Comparison of ENCODE assay signal across 25 cellular contexts in genomic region chr20:61930776-61931475, GRCh38.
DNase-seq lines count a peak whose midpoint lies in the region; ATAC-seq and TF ChIP-seq lines count a peak whose summit lies in the region.
"Had no signal": no experiment of that assay in that cellular context is flagged by ENCODE, and none has a peak within 500 bp of the region (broad histone marks: within the 10 kb centered on the region; RNA-seq: fewer than 3 reads in every experiment).

No MANE protein-coding gene starts in this region.

- no peaks in the 10 kb centered on the region for H3K4me1 Mint-ChIP-seq in endothelial cell (ENCODE audit: unreplicated experiment)
- H3K4me1 Mint-ChIP-seq: central memory CD8-positive, alpha-beta T cell had no signal

- H3K9me3 ChIP-seq in KOPT-K1 (ENCODE audit: insufficient read depth, low read length, poor library complexity, severe bottlenecking) = no peaks in the 10 kb centered on the region
- H3K9me3 ChIP-seq in right lobe of liver = no peaks in the 10 kb centered on the region
- H3K9me3 ChIP-seq in mammary epithelial cell (replicated peaks; ENCODE audit: insufficient read depth, low read length) = no peaks in the 10 kb centered on the region
- H3K9me3 ChIP-seq: BLaER1 treated with 17β-estradiol and CSF1 and Interleukin-3, amounts not matched to agents 10 nM and 100 nM; SJCRH30; stomach; thyroid gland had no signal

- no peak for ATAC-seq in right lobe of liver
- ATAC-seq: esophagus mucosa, Panc1, right cardiac atrium had no signal

- CTCF ChIA-PET in mammary epithelial cell (lab: Charles Lee; ENCODE audit: low non-redundant PET) = no interaction called here

- no TSS peak for BruUV-seq in mammary epithelial cell (replicated peaks; lab: Mats Ljungman, UMichigan)

- H3K79me2 ChIP-seq in mammary epithelial cell (ENCODE audit: insufficient read depth, low read length) = no peaks in the 10 kb centered on the region
- H3K79me2 ChIP-seq: parathyroid adenoma had no signal

- no peak for TF ChIP-seq POLR2A in right lobe of liver (IDR thresholded peaks at IDR 0.05)

- no peak overlapping the region for H3K4me2 ChIP-seq in mammary epithelial cell (ENCODE audit: insufficient read depth, low read depth, low read length)
- H3K4me2 ChIP-seq: BLaER1 treated with 17β-estradiol and CSF1 and Interleukin-3, amounts not matched to agents 10 nM and 100 nM had no signal

- DNase-seq in endothelial cell (ENCODE audit: low spot score) (no peak), right lobe of liver (peak in 2 of 3 donors; percentile 35 to 48), ureter (ENCODE audit: low spot score) (peak; percentile 24), mammary epithelial cell (no peak), SKM-1 treated with dmso at 0.1 percent for 144 hours (lab: John Stamatoyannopoulos, UW; ENCODE audit: unreplicated experiment) (no peak)
- DNase-seq in activated CD4-positive, alpha-beta T cell treated with anti-CD3 and anti-CD28 coated beads, Interleukin-2, amount 50 U/mL, for 1 hour = no peak
- DNase-seq: activated CD4-positive, alpha-beta T cell treated with anti-CD3 and anti-CD28 coated beads for 4 hours; activated gamma-delta T cell; COR-L47; DMS79; endodermal cell; NCI-H146; SJCRH30; stimulated activated CD8-positive, alpha-beta memory T cell treated with anti-CD3 and anti-CD28 coated beads, Interleukin-4, amount 100 ng/mL, for 48 hours; stomach; T-helper 9 cell; thyroid gland had no signal

- no peaks in the 10 kb centered on the region for H3K9me3 Mint-ChIP-seq in endothelial cell (ENCODE audit: unreplicated experiment)
- H3K9me3 Mint-ChIP-seq: central memory CD8-positive, alpha-beta T cell; dendritic cell treated with granulocyte-macrophage colony-stimulating factor and Interleukin-4, amounts not matched to agents 40 ng/mL and 50 ng/mL, for 4 days had no signal

- H3K36me3 ChIP-seq in KOPT-K1 (ENCODE audit: insufficient read depth, low read length) (no peaks in the 10 kb centered on the region), right lobe of liver (no peaks in the 10 kb centered on the region), mammary epithelial cell (ENCODE audit: insufficient read depth, low read length) (no peaks in the 10 kb centered on the region)
- H3K36me3 ChIP-seq: BLaER1 treated with 17β-estradiol and CSF1 and Interleukin-3, amounts not matched to agents 10 nM and 100 nM; SJCRH30; stomach; thyroid gland had no signal

- intact Hi-C loops in right lobe of liver (cut with DNase I) (no loop called here), mammary epithelial cell (cut with micrococcal nuclease) (no loop called here)

- H4K20me1 ChIP-seq in mammary epithelial cell (ENCODE audit: insufficient read depth, low read length) = no peaks in the 10 kb centered on the region

- H2AFZ ChIP-seq in mammary epithelial cell (ENCODE audit: low read depth, low read length) = no peak overlapping the region
- H2AFZ ChIP-seq: parathyroid adenoma had no signal

- peak overlapping the region; percentile 65 for H3K27ac ChIP-seq in KOPT-K1 (ENCODE audit: low read depth, low read length, poor library complexity, severe bottlenecking)
- no peak overlapping the region for H3K27ac ChIP-seq in right lobe of liver
- no peak overlapping the region for H3K27ac ChIP-seq in mammary epithelial cell (ENCODE audit: insufficient read depth, low read depth, low read length)
- H3K27ac ChIP-seq: BLaER1 treated with 17β-estradiol and CSF1 and Interleukin-3, amounts not matched to agents 10 nM and 100 nM; parathyroid adenoma; SJCRH30; stomach; thyroid gland had no signal

- no peak overlapping the region for H3K4me3 ChIP-seq in right lobe of liver
- H3K4me3 ChIP-seq in mammary epithelial cell (replicated peaks in 1 of 3; ENCODE audit: insufficient read depth in 1 of 3, low read depth in 2 of 3, low read length in 3 of 3) = no peak overlapping the region
- H3K4me3 ChIP-seq: BLaER1 treated with 17β-estradiol and CSF1 and Interleukin-3, amounts not matched to agents 10 nM and 100 nM; SJCRH30; stomach; thyroid gland had no signal

- H3K4me1 ChIP-seq in right lobe of liver = no peaks in the 10 kb centered on the region
- H3K4me1 ChIP-seq in mammary epithelial cell (ENCODE audit: insufficient read depth, low read length) = no peaks in the 10 kb centered on the region
- H3K4me1 ChIP-seq: parathyroid adenoma, SJCRH30, stomach, thyroid gland had no signal

- H3K9ac ChIP-seq in mammary epithelial cell (ENCODE audit: insufficient read depth, low read length) = no peak overlapping the region
- H3K9ac ChIP-seq: BLaER1 treated with 17β-estradiol and CSF1 and Interleukin-3, amounts not matched to agents 10 nM and 100 nM; parathyroid adenoma had no signal

- H3K27ac Mint-ChIP-seq in endothelial cell (ENCODE audit: unreplicated experiment) = no peak overlapping the region
- H3K27ac Mint-ChIP-seq: dendritic cell treated with granulocyte-macrophage colony-stimulating factor and Interleukin-4, amounts not matched to agents 40 ng/mL and 50 ng/mL, for 4 days; endodermal cell had no signal

- WGBS in right lobe of liver (ENCODE audit: insufficient coverage, low coverage, low lambda C conversion rate, missing lambda C conversion rate) = 91% methylated on average over 11 of the region's 28 CpGs
- WGBS in mammary epithelial cell (ENCODE audit: low coverage, missing lambda C conversion rate) = 96% methylated on average over 21 of the region's 28 CpGs

- H3K4me3 Mint-ChIP-seq in endothelial cell (ENCODE audit: unreplicated experiment) = peak overlapping the region; percentile 51
- H3K4me3 Mint-ChIP-seq: central memory CD8-positive, alpha-beta T cell; dendritic cell treated with granulocyte-macrophage colony-stimulating factor and Interleukin-4, amounts not matched to agents 40 ng/mL and 50 ng/mL, for 4 days; endodermal cell had no signal

- H3K27me3 Mint-ChIP-seq in endothelial cell (ENCODE audit: unreplicated experiment) = peaks cover 12% of the 10 kb centered on the region
- H3K27me3 Mint-ChIP-seq: central memory CD8-positive, alpha-beta T cell had no signal

- in situ Hi-C loops in mammary epithelial cell (cut with MboI; ENCODE audit: low sequenced_read_pairs in 2 of 2) = no loop called here

- dilution Hi-C loops in mammary epithelial cell (cut with HindIII; ENCODE audit: low sequenced_read_pairs) = no loop called here

- H3K36me3 Mint-ChIP-seq in endothelial cell (ENCODE audit: low read depth, unreplicated experiment) = no peaks in the 10 kb centered on the region

- TF ChIP-seq CTCF in endothelial cell (IDR thresholded peaks at IDR 0.05; ENCODE audit: unreplicated experiment) = no peak
- TF ChIP-seq CTCF in right lobe of liver (IDR thresholded peaks at IDR 0.05) = no peak
- no peak for TF ChIP-seq CTCF in mammary epithelial cell (conservative IDR thresholded peaks at IDR 0.05 in 1 of 2, IDR thresholded peaks at IDR 0.05 in 1 of 2; ENCODE audit: extremely low read depth in 1 of 2, insufficient read depth in 1 of 2, low read depth in 1 of 2, low read length in 2 of 2)

- H3K27me3 ChIP-seq in right lobe of liver = no peaks in the 10 kb centered on the region
- H3K27me3 ChIP-seq in mammary epithelial cell (ENCODE audit: insufficient read depth, low read length) = no peaks in the 10 kb centered on the region
- H3K27me3 ChIP-seq: BLaER1 treated with 17β-estradiol and CSF1 and Interleukin-3, amounts not matched to agents 10 nM and 100 nM; thyroid gland had no signal

Comparison
In these comparisons a context has a peak if more than half of its experiments do, and no peak if none do; other contexts are left out.
1. DNase-seq: peak in right lobe of liver (2 of 3) and ureter (single experiment); none in endothelial cell (single experiment), activated CD4-positive, alpha-beta T cell treated with anti-CD3 and anti-CD28 coated beads, Interleukin-2, amount 50 U/mL, for 1 hour (single experiment), mammary epithelial cell (single experiment) and SKM-1 treated with dmso at 0.1 percent for 144 hours (single experiment).